Comparison of ENCODE assay signal across 9 cellular contexts in genomic region chr11:1307163-1307870, GRCh38. TPM values are rescaled to one million over a fixed set of nuclear protein-coding genes. Genes with fewer than 3 reads are reported as not detected.
DNase-seq lines count a peak whose midpoint lies in the region; TF ChIP-seq lines count a peak whose summit lies in the region.
"Had no signal": no experiment of that assay in that cellular context is flagged by ENCODE, and none has a peak within 500 bp of the region (broad histone marks: within the 10 kb centered on the region; RNA-seq: fewer than 3 reads in every experiment).

No MANE protein-coding gene starts in this region.

- peak overlapping the region; percentile 92 to 99 (median 96) for H3K27ac ChIP-seq in esophagus squamous epithelium

- H3K27me3 ChIP-seq in esophagus squamous epithelium (no peaks in the 10 kb centered on the region), skeletal muscle satellite cell (ENCODE audit: control insufficient read depth, insufficient read depth, low read length) (no peaks in the 10 kb centered on the region), BE2C (no peaks in the 10 kb centered on the region)

- WGBS in esophagus squamous epithelium, 2 donors: 26% methylated on average over 13 of the region's 21 CpGs; no CpG with 5 or more reads in 1 of the 2 donors

- H3K9ac ChIP-seq in skeletal muscle satellite cell (ENCODE audit: low read depth, low read length): peak overlapping the region; percentile 89

- peak overlapping the region; percentile 82 for H3K4me2 ChIP-seq in skeletal muscle satellite cell (ENCODE audit: low read length)

- H3K9me3 ChIP-seq in esophagus squamous epithelium (peaks cover 0 to 10% (median 4%) of the 10 kb centered on the region in 3 donors), skeletal muscle satellite cell (replicated peaks; ENCODE audit: low read length) (no peaks in the 10 kb centered on the region), BE2C (no peaks in the 10 kb centered on the region)

- H3K4me3 ChIP-seq in esophagus squamous epithelium (peak overlapping the region; percentile 86 to 99 (median 96)), skeletal muscle satellite cell (ENCODE audit: low read length) (no peak overlapping the region), BE2C (ENCODE audit: low read depth, low read length) (no peak overlapping the region)

- peaks cover 58 to 82% (median 68%) of the 10 kb centered on the region in 3 donors for H3K4me1 ChIP-seq in esophagus squamous epithelium
- peaks cover 22% of the 10 kb centered on the region for H3K4me1 ChIP-seq in skeletal muscle satellite cell (ENCODE audit: control insufficient read depth, insufficient read depth, low read length)
- no peaks in the 10 kb centered on the region for H3K4me1 ChIP-seq in BE2C

- TF ChIP-seq POLR2A in esophagus squamous epithelium (IDR thresholded peaks at IDR 0.05): no peak

- DNase-seq in H4 (ENCODE audit: low spot score): peak; percentile 5
- peak; percentile 13 for DNase-seq in SIG-M5 (lab: John Stamatoyannopoulos, UW)
- DNase-seq in esophagus squamous epithelium (lab: John Stamatoyannopoulos, UW): no peak
- no peak for DNase-seq in iPS-NIHi11 (ENCODE audit: low spot score)
- no peak for DNase-seq in BE2C
- DNase-seq in NCI-H1105 (lab: John Stamatoyannopoulos, UW): no peak
- DNase-seq: IMR-90; stimulated activated naive CD4-positive, alpha-beta T cell had no signal

- TF ChIP-seq CTCF in esophagus squamous epithelium (IDR thresholded peaks at IDR 0.05) (no peak), BE2C (IDR thresholded peaks at IDR 0.05; ENCODE audit: low read depth, low read length) (no peak)

- peaks cover 0 to 14% (median 0%) of the 10 kb centered on the region in 3 donors for H3K36me3 ChIP-seq in esophagus squamous epithelium
- H3K36me3 ChIP-seq in skeletal muscle satellite cell (ENCODE audit: insufficient read depth, low read length): peaks cover 11% of the 10 kb centered on the region
- no peaks in the 10 kb centered on the region for H3K36me3 ChIP-seq in BE2C

- intact Hi-C loops in esophagus squamous epithelium (cut with DNase I): no loop called here

RNA-seq across cellular contexts. Expression of gene TOLLIP, which starts 2.1 kb away (rescaled TPM):
- 18.6 and 26.9 TPM in 2 replicates for total RNA-seq in H4 (2014; rRNA removed; shearing (Covaris generic))
- 100 to 1,000 TPM in 1 of 4 donors, 10 to 100 TPM in 3; 53.0 to 106 (median 63.6) TPM for total RNA-seq in esophagus squamous epithelium
- 24.5 and 27.4 TPM in 2 replicates for total RNA-seq in skeletal muscle satellite cell (2012; rRNA removed)
- polyA plus RNA-seq in BE2C (2012; ENCODE audit: insufficient read depth, insufficient read length, low read depth): 38.5 TPM

Comparison
In these comparisons a context has a peak if more than half of its experiments do, and no peak if none do; other contexts are left out.
1. DNase-seq: peak in H4 (single experiment) and SIG-M5 (single experiment); none in esophagus squamous epithelium (single experiment), iPS-NIHi11 (single experiment), BE2C (single experiment) and NCI-H1105 (single experiment).
2. H3K4me3 ChIP-seq: peak in esophagus squamous epithelium (4 of 4); none in skeletal muscle satellite cell (single experiment) and BE2C (single experiment).